20 cellular contexts compared by ENCODE assay signal in the genomic region with DNA sequence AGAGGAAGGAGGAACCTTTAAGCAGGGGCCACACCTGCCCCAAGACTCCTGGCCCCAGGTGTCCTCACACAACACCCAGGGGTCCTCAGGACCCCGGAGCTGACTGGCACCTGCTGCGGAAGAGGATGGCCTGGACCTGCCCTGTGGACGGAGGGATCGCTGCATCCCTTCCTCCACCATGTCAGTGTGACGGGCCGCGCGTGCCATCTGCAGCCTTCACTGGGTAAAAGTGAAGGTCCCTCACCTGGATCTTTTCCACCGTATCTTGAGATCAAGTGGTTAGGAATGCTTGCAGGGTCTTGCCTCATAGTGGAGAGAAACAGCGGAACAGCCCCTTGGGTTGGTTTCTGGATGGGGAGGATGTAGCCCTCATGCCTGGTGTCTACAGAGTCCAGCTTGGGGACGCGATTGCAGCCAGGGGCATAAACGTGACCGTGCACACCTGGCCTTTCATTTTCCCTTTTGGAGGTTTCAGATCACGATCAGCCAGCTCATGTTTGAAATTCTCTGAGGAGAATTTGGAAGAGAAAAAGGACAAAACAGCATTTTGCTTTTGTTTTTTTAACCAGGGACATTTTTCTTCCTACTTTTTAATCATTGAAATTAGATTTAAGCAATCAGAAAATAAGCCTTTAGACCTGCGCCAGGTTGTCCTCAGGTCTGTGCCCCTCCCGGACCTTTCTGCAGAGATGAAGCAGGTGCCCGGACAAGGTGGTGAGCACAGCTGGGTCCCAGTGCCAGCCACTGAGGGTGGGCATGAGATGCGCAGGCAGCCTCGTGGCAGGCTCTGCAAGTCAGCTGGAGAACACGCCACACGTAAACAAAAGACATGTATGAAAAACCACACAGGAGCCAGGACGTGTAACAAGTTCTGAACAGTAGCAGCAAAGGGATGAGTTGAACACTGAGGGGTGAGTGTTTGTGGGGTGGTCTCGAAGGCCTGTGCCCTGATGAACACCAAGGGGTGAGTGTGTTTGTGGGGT.
"Had no signal": no experiment of that assay in that cellular context is flagged by ENCODE, and none has a peak within 500 bp of the region (broad histone marks: within the 10 kb centered on the region; RNA-seq: fewer than 3 reads in every experiment).

No MANE protein-coding gene starts in this region.

- H2AFZ ChIP-seq: parathyroid adenoma had no signal

- DNase-seq: activated CD4-positive, alpha-beta T cell treated with anti-CD3 and anti-CD28 coated beads for 1 hour; activated CD4-positive, alpha-beta T cell treated with anti-CD3 and anti-CD28 coated beads, Interleukin-2, amount 50 U/mL, for 48 hours; activated CD8-positive, alpha-beta memory T cell treated with anti-CD3 and anti-CD28 coated beads, Interleukin-2, amount 10 ng/mL, durations not matched to agents 7 days and 5 days; activated T-cell treated with anti-CD3 and anti-CD28 coated beads, Interleukin-2, amount 50 U/mL, for 1 hour; amniotic stem cell; central memory CD4-positive, alpha-beta T cell; esophagus squamous epithelium; hypothalamus; stimulated activated CD4-positive, alpha-beta T cell treated with anti-CD3 and anti-CD28 coated beads, Interleukin-4, amount 100 ng/mL, for 4 hours; stimulated activated CD8-positive, alpha-beta memory T cell treated with anti-CD3 and anti-CD28 coated beads, Interleukin-4, amount 100 ng/mL, for 48 hours; stomach; T-helper 1 cell; T1000; testis had no signal

- H3K4me3 Mint-ChIP-seq: activated CD8-positive, alpha-beta memory T cell treated with anti-CD3 and anti-CD28 coated beads, Interleukin-2, amount 10 ng/mL, durations not matched to agents 7 days and 5 days; activated naive CD8-positive, alpha-beta T cell had no signal

- H3K27ac ChIP-seq: coronary artery, esophagus squamous epithelium, parathyroid adenoma, skin epidermis, stomach, testis had no signal

- H3K27me3 ChIP-seq: testis had no signal

- H3K36me3 Mint-ChIP-seq: activated CD8-positive, alpha-beta memory T cell treated with anti-CD3 and anti-CD28 coated beads, Interleukin-2, amount 10 ng/mL, durations not matched to agents 7 days and 5 days; activated naive CD8-positive, alpha-beta T cell had no signal

- H3K4me1 ChIP-seq: parathyroid adenoma had no signal

- H3K9me3 Mint-ChIP-seq: activated T-helper 2 cell treated with anti-CD3 and anti-CD28 coated beads, Interferon-gamma antibody, Interleukin-2, Interleukin-4, amounts not matched to agents 10 μg/mL and 5 μg/mL and 100 μg/mL, durations not matched to agents 14 hours and 24 hours and 36 hours had no signal

- H3K36me3 ChIP-seq: esophagus squamous epithelium, stomach had no signal

- ATAC-seq: activated CD8-positive, alpha-beta memory T cell treated with anti-CD3 and anti-CD28 coated beads, Interleukin-2, amount 10 ng/mL, durations not matched to agents 7 days and 5 days; SK-N-SH treated with all-trans-retinoic acid at 6 μM for 48 hours had no signal

- H3K9ac ChIP-seq: parathyroid adenoma had no signal

- H3K9me3 ChIP-seq: testis had no signal

- H3K4me3 ChIP-seq: coronary artery, esophagus squamous epithelium, skin epidermis, stomach, testis had no signal

- H3K27ac Mint-ChIP-seq: activated CD8-positive, alpha-beta memory T cell treated with anti-CD3 and anti-CD28 coated beads, Interleukin-2, amount 10 ng/mL, durations not matched to agents 7 days and 5 days; activated naive CD8-positive, alpha-beta T cell; activated T-helper 2 cell treated with anti-CD3 and anti-CD28 coated beads, Interferon-gamma antibody, Interleukin-2, Interleukin-4, amounts not matched to agents 10 μg/mL and 5 μg/mL and 100 μg/mL, durations not matched to agents 14 hours and 24 hours and 36 hours had no signal
